ENCODE assay signal across 1 cellular context in genomic region chr10:102289840-102290239, GRCh38.
A peak's percentile ranks its signal among the peaks of the same experiment; 100 is the strongest.
TF ChIP-seq lines count a peak whose summit lies in the region.

No MANE protein-coding gene starts in this region.

TF ChIP-seq in HepG2, 621 proteins besides CTCF, POLR2A, EP300 and RAD21:
- TF ChIP-seq ZNF841 (CRISPR knock-in tag; IDR thresholded peaks at IDR 0.05; ENCODE audit: borderline replicate concordance) (no peak), ZNF121 (CRISPR knock-in tag; IDR thresholded peaks at IDR 0.05) (peak; percentile 26; the same call in 1 of the 2 replicates)
